8 cellular contexts compared by ENCODE assay signal in the genomic region with DNA sequence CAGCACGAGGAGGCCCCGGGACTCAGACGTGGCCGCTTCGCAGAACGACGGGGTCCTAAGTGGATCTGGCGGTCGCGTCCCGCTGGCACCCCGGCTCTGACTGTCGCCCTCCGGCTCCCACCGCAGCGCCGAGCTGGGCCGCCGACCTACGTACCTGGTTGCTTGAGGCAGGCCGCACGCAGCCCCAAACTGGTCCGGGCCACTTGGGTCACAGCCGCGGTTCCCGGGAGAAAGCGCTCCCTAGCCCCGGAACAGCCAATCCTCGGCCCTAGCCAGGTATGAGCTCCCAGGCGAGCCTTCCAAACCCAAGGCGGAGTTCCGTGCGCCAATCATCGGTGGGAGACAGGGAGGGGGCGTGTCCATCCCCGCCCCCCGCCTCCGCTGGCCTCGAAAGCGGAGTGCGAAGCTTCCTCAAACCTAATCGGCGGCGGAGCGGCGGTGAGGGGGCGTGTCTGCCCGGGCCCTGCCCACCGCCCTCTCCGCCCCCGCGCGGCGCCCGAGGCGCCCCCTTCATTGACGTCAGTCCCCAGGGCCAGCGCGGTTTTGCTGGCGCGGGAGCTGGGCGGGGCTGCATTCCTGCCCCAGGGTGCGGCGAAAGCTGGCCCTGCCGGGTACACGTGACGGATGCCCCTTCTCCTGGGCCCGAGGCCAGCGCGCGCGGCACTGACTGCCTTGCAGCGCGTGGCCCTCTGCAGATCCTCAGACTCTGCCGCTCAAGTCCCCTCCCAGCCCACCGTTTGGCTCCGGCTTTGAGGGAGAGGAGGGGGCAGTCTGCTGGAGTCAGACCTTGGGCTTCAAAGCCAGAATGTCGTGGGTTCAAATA. TPM values are rescaled to one million over a fixed set of nuclear protein-coding genes. Genes with fewer than 3 reads are reported as not detected.
DNase-seq lines count a peak whose midpoint lies in the region; ATAC-seq and TF ChIP-seq lines count a peak whose summit lies in the region.

TSS of gene AVPI1 (minus strand) at position 280 of the 823 bp plus-strand sequence. CDS start 7,336 bp downstream, outside the sequence.

- H3K4me1 ChIP-seq in upper lobe of left lung = peaks cover 32 to 68% (median 59%) of the 10 kb centered on the region in 4 donors

- DNase-seq in GM13977 (ENCODE audit: low spot score) = peak; percentile 97
- peak; percentile 97 for DNase-seq in NCI-H146 (lab: John Stamatoyannopoulos, UW)
- peak; percentile 82 to 97 (median 94) for DNase-seq in T-cell
- DNase-seq in amniotic epithelial cell (ENCODE audit: low read depth) = peak; percentile 95
- peak; percentile 98 for DNase-seq in left cardiac atrium
- DNase-seq in posterior vena cava (ENCODE audit: low spot score) = peak; percentile 99
- peak; percentile 99 to 100 for DNase-seq in upper lobe of left lung

- intact Hi-C loops in left cardiac atrium (cut with DNase I) = loop anchor here in 1 of 2 donors (5.0 kb wide), 1 partner anchor 445 kb away; the partner anchor contains the start of gene R3HCC1L
- intact Hi-C loops in posterior vena cava (cut with DNase I) = loop anchor here in 1 of 2 donors (5.0 kb wide), 1 partner anchor 50 kb away; the partner anchor contains the start of gene ZFYVE27

- H3K4me3 ChIP-seq in upper lobe of left lung = peak within 1 kb of the TSS; percentile 58 to 72 (median 62)

- TF ChIP-seq EP300 in upper lobe of left lung (IDR thresholded peaks at IDR 0.05) = peak in 2 of 4 donors; percentile 75 to 97

- H3K36me3 ChIP-seq in upper lobe of left lung = no peaks in the 10 kb centered on the region

- TF ChIP-seq POLR2A in upper lobe of left lung (IDR thresholded peaks at IDR 0.05) = peak in 3 of 4 donors; percentile 96 to 99 (median 98)

- TF ChIP-seq CTCF in GM13977 (IDR thresholded peaks at IDR 0.05; ENCODE audit: extremely low read depth, insufficient read depth, missing control alignments) = no peak
- TF ChIP-seq CTCF in upper lobe of left lung (IDR thresholded peaks at IDR 0.05) = peak in 1 of 6 experiments; percentile 36

- H3K36me3 Mint-ChIP-seq in T-cell = no peaks in the 10 kb centered on the region

- no peaks in the 10 kb centered on the region for H3K27me3 Mint-ChIP-seq in T-cell

- CTCF ChIA-PET in T-cell (lab: Charles Lee) = interaction anchor here (0.6 to 3.3 kb wide), 14 partner anchors 8 to 182 kb away, joined by 3 to 22 read pairs (median 7); partner anchors contain the start of genes PI4K2A (in 1 of the 2) and ZFYVE27 (in 1 of the 2)

- H3K27me3 ChIP-seq in upper lobe of left lung = no peaks in the 10 kb centered on the region

- no peaks in the 10 kb centered on the region for H3K9me3 ChIP-seq in upper lobe of left lung

- H3K27ac Mint-ChIP-seq in T-cell = peak within 1 kb of the TSS; percentile 47 to 79

- no peaks in the 10 kb centered on the region for H3K9me3 Mint-ChIP-seq in T-cell

- ATAC-seq in HG02870 (IDR thresholded peaks at IDR 0.05; ENCODE audit: unreplicated experiment) (peak; percentile 90), T-cell (replicated peaks in 1 of 4) (peak; percentile 90 to 97 (median 91)), left cardiac atrium (peak; percentile 95), upper lobe of left lung (ENCODE audit: low FRiP score in 2 of 2) (peak; percentile 95 to 98)

- WGBS in upper lobe of left lung, 2 donors = 0 to 1% methylated on average over 4 to 33 of the region's 78 CpGs

- H3K4me3 Mint-ChIP-seq in T-cell = peak within 1 kb of the TSS; percentile 82 to 88 (median 85)

- in situ Hi-C loops in GM13977 (cut with MboI; ENCODE audit: low pct_unique_long_range_greater_than_20kb, low sequenced_read_pairs, unreplicated experiment) = no loop called here

- H3K4me1 Mint-ChIP-seq in T-cell = peaks cover 18 to 32% (median 22%) of the 10 kb centered on the region in 3 donors

- H3K27ac ChIP-seq in upper lobe of left lung = peak within 1 kb of the TSS; percentile 83 to 98 (median 91)

- POLR2A ChIA-PET in T-cell (lab: Charles Lee) = interaction anchor here (0.6 to 1.3 kb wide), 5 partner anchors 13 to 50 kb away, joined by 3 to 10 read pairs (median 3); partner anchors contain the start of gene ZFYVE27 (in 2 of the 2)

RNA-seq across cellular contexts. Expression of gene AVPI1, which starts in this region (rescaled TPM):
- total RNA-seq in T-cell = 10 to 100 TPM in 1 of 5 donors, 1 to 10 TPM in 4; 2.4 to 10.0 (median 3.6) TPM
- 10 to 100 TPM; 13.2 to 16.3 TPM for total RNA-seq in left cardiac atrium
- 10 to 100 TPM; 15.0 to 17.6 TPM for total RNA-seq in posterior vena cava
- 10 to 100 TPM; 25.2 to 62.5 (median 45.0) TPM for total RNA-seq in upper lobe of left lung

Comparison
In these comparisons a context has a peak if more than half of its experiments do, and no peak if none do; other contexts are left out.
1. Peak in every context shown above with its lines: DNase-seq, ATAC-seq, H3K4me3 ChIP-seq and H3K27ac ChIP-seq.